ENCODE assay signal across 7 cellular contexts in genomic region chr14:100222219-100223093, GRCh38. TPM values are rescaled to one million over a fixed set of nuclear protein-coding genes. Genes with fewer than 3 reads are reported as not detected.
DNase-seq lines count a peak whose midpoint lies in the region; ATAC-seq and FAIRE-seq lines count a peak whose summit lies in the region.

No MANE protein-coding gene starts in this region.

- 0 out of 2 replicates have a peak, but pooled peaks cover 3% of the 10 kb centered on the region for H3K36me3 ChIP-seq in HUES64 (ENCODE audit: insufficient read depth, low read length)
- no peaks in the 10 kb centered on the region for H3K36me3 ChIP-seq in small intestine (ENCODE audit: control insufficient read depth in 2 of 2, insufficient read depth in 2 of 2, low read length in 2 of 2)

- 40% methylated on average over 14 of the region's 14 CpGs for WGBS in HUES64
- 16 to 29% (median 24%) methylated on average over 14 of the region's 14 CpGs for WGBS in small intestine, 3 donors

- DNase-seq in small intestine = peak; percentile 49
- no peak for DNase-seq in HuH-7 (ENCODE audit: low spot score)

- peak overlapping the region; percentile 91 for H3K27ac ChIP-seq in HUES64 (ENCODE audit: low read depth, low read length)
- H3K27ac ChIP-seq in small intestine (ENCODE audit: low read depth in 1 of 2, low read length in 1 of 2) = peak overlapping the region; percentile 66 to 87

- H3K9me3 ChIP-seq in HUES64 (ENCODE audit: insufficient read depth, low read depth, low read length) (no peaks in the 10 kb centered on the region), small intestine (ENCODE audit: control insufficient read depth, low read depth) (no peaks in the 10 kb centered on the region)

- FAIRE-seq in small intestine (lab: Jason Lieb, UNC) = no peak

- H3K4me1 ChIP-seq in HUES64 (ENCODE audit: insufficient read depth, low read length) (peaks cover 35% of the 10 kb centered on the region), small intestine (ENCODE audit: control insufficient read depth in 2 of 2, insufficient read depth in 1 of 2, low read depth in 1 of 2, low read length in 1 of 2) (peaks cover 10 to 14% of the 10 kb centered on the region in 2 donors)

- H3K9ac ChIP-seq in HUES64 (ENCODE audit: low read depth, low read length) = peak overlapping the region; percentile 41

- H3K27me3 ChIP-seq in HUES64 (ENCODE audit: insufficient read depth, low read length) (no peaks in the 10 kb centered on the region), small intestine (ENCODE audit: control insufficient read depth in 2 of 2, insufficient read depth in 2 of 2, low read length in 2 of 2) (no peaks in the 10 kb centered on the region)

- H3K4me3 ChIP-seq in HUES64 (ENCODE audit: low read length) (peak overlapping the region; percentile 56), small intestine (ENCODE audit: low read depth in 1 of 2, low read length in 2 of 2) (peak overlapping the region in 1 of 2 donors; percentile 48)

- ATAC-seq in GM19395 (IDR thresholded peaks at IDR 0.05; ENCODE audit: unreplicated experiment) = peak; percentile 39
- peak; percentile 14 for ATAC-seq in esophagus mucosa
- ATAC-seq in HG03457 (IDR thresholded peaks at IDR 0.05; ENCODE audit: unreplicated experiment) = no peak
- no peak for ATAC-seq in HG03159 (IDR thresholded peaks at IDR 0.05; ENCODE audit: unreplicated experiment)

RNA-seq across cellular contexts. Expression of gene YY1, which starts 16.5 kb away (rescaled TPM):
- 81.7 TPM for polyA plus RNA-seq in HUES64 (2013, experiment 1 of 2)
- 72.6 TPM for polyA plus RNA-seq in HUES64 (2013, experiment 2 of 2)
- total RNA-seq in esophagus mucosa = 44.5 TPM
- polyA plus RNA-seq in small intestine = 10 to 100 TPM; 24.0 to 27.9 (median 27.5) TPM

Comparison
In these comparisons a context has a peak if more than half of its experiments do, and no peak if none do; other contexts are left out.
1. ATAC-seq: peak in GM19395 (single experiment) and esophagus mucosa (single experiment); none in HG03457 (single experiment) and HG03159 (single experiment).